16 cellular contexts compared by ENCODE assay signal in genomic region chr10:124425227-124425962, GRCh38. TPM values are rescaled to one million over a fixed set of nuclear protein-coding genes. Genes with fewer than 3 reads are reported as not detected.
DNase-seq lines count a peak whose midpoint lies in the region; ATAC-seq, FAIRE-seq and TF ChIP-seq lines count a peak whose summit lies in the region.
"Had no signal": no experiment of that assay in that cellular context is flagged by ENCODE, and none has a peak within 500 bp of the region (broad histone marks: within the 10 kb centered on the region; RNA-seq: fewer than 3 reads in every experiment).

No MANE protein-coding gene starts in this region.

- WGBS in pancreas, 2 donors, result 23 to 26% methylated on average over 4 of the region's 4 CpGs
- WGBS in transverse colon (ENCODE audit: low coverage in 1 of 2), 2 donors, result 54 to 59% methylated on average over 4 of the region's 4 CpGs

- TF ChIP-seq EP300 in transverse colon (IDR thresholded peaks at IDR 0.05; ENCODE audit: low read depth), result no peak

- H3K27ac ChIP-seq in Peyer's patch (peak overlapping the region in 2 of 4 donors; percentile 48 to 79), pancreas (no peak overlapping the region), transverse colon (no peak overlapping the region)
- H3K27ac ChIP-seq: A549, C4-2B had no signal

- DNase-seq in Peyer's patch, result peak in 2 of 3 donors; percentile 12 to 55
- peak; percentile 72 for DNase-seq in left lobe of liver (ENCODE audit: low spot score)
- DNase-seq in pancreas, result no peak
- DNase-seq in posterior vena cava (ENCODE audit: low spot score), result no peak
- no peak for DNase-seq in transverse colon
- no peak for DNase-seq in T-helper 9 cell
- DNase-seq: BE2C; CD8-positive, alpha-beta T cell; COR-L47 had no signal

- in situ Hi-C loops in transverse colon (cut with MboI; ENCODE audit: low pct_ligation_motif_present in 1 of 4, low pct_unique_long_range_greater_than_20kb in 1 of 4, low sequenced_read_pairs in 3 of 4), result no loop called here

- TF ChIP-seq POLR2A in Peyer's patch (IDR thresholded peaks at IDR 0.05) (no peak), transverse colon (IDR thresholded peaks at IDR 0.05) (no peak)

- ATAC-seq in left lobe of liver, result peak; percentile 65
- ATAC-seq in pancreas, result no peak
- ATAC-seq in HG03139 (IDR thresholded peaks at IDR 0.05; ENCODE audit: unreplicated experiment), result no peak
- ATAC-seq: A549; CD8-positive, alpha-beta T cell had no signal

- no peak overlapping the region for H3K4me3 ChIP-seq in Peyer's patch
- no peak overlapping the region for H3K4me3 ChIP-seq in pancreas
- H3K4me3 ChIP-seq in transverse colon, result no peak overlapping the region
- H3K4me3 ChIP-seq: A549, HAP-1 had no signal

- H3K4me1 ChIP-seq in Peyer's patch, result peaks cover 0 to 32% (median 0%) of the 10 kb centered on the region in 4 donors
- H3K4me1 ChIP-seq in pancreas, result peaks cover 0 to 7% (median 4%) of the 10 kb centered on the region in 3 donors
- H3K4me1 ChIP-seq in transverse colon, result peaks cover 0 to 9% (median 4%) of the 10 kb centered on the region in 4 donors
- H3K4me1 ChIP-seq: A549, BE2C had no signal

- FAIRE-seq in pancreas (lab: Jason Lieb, UNC), result peak; percentile 63
- FAIRE-seq: A549, H1, HTR-8/SVneo had no signal

- H3K9me3 ChIP-seq in Peyer's patch (no peaks in the 10 kb centered on the region), pancreas (no peaks in the 10 kb centered on the region), transverse colon (no peaks in the 10 kb centered on the region)
- H3K9me3 ChIP-seq: A549, BE2C, HAP-1 had no signal

- H3K27me3 ChIP-seq in Peyer's patch (no peaks in the 10 kb centered on the region), pancreas (peaks cover 0 to 5% (median 0%) of the 10 kb centered on the region in 4 donors), transverse colon (peaks cover 25% of the 10 kb centered on the region)
- H3K27me3 ChIP-seq: BE2C had no signal

- H3K36me3 ChIP-seq in Peyer's patch, result no peaks in the 10 kb centered on the region
- H3K36me3 ChIP-seq in pancreas, result no peaks in the 10 kb centered on the region
- H3K36me3 ChIP-seq in transverse colon, result no peaks in the 10 kb centered on the region
- H3K36me3 ChIP-seq: BE2C, HAP-1 had no signal

- intact Hi-C loops in pancreas (cut with DNase I) (no loop called here), posterior vena cava (cut with DNase I) (no loop called here), transverse colon (cut with DNase I; ENCODE audit: low total_unique reads) (no loop called here)

- TF ChIP-seq CTCF in Peyer's patch (IDR thresholded peaks at IDR 0.05) (no peak), pancreas (IDR thresholded peaks at IDR 0.05) (no peak), transverse colon (IDR thresholded peaks at IDR 0.05) (no peak)

RNA-seq across cellular contexts. Expression of gene OAT, which starts 6.7 kb away (rescaled TPM):
- total RNA-seq in Peyer's patch, result 1,000 to 10,000 TPM in 1 of 4 donors, 100 to 1,000 TPM in 3; 155 to 1,170 (median 625) TPM
- total RNA-seq in left lobe of liver, result 42.7 TPM
- total RNA-seq in pancreas, result 10 to 100 TPM; 11.9 to 24.2 (median 20.5) TPM
- 10 to 100 TPM in 1 of 2 donors, 1 to 10 TPM in 1; 9.9 to 35.5 TPM for polyA plus RNA-seq in pancreas
- 100 to 1,000 TPM in 1 of 2 donors, 10 to 100 TPM in 1; 89.5 to 113 TPM for total RNA-seq in posterior vena cava
- 10 to 100 TPM; 22.1 to 89.3 (median 60.9) TPM for total RNA-seq in transverse colon

RNA-seq across cellular contexts. Expression of gene NKX1-2, which starts 24.4 kb away (rescaled TPM):
- total RNA-seq in Peyer's patch (not detected), left lobe of liver (0.05 TPM), pancreas (not detected), posterior vena cava (not detected), transverse colon (not detected)
- polyA plus RNA-seq in pancreas, result not detected
- total RNA-seq: CD8-positive, alpha-beta T cell had no signal
- polyA plus RNA-seq: AG04450 had no signal

RNA-seq across cellular contexts. Expression of gene LHPP, which starts 36.2 kb away (rescaled TPM):
- 10 to 100 TPM; 34.2 to 76.7 (median 38.2) TPM for total RNA-seq in Peyer's patch
- 52.0 TPM for total RNA-seq in left lobe of liver
- 1 to 10 TPM; 5.3 to 8.1 (median 6.9) TPM for total RNA-seq in pancreas
- 10 to 100 TPM in 1 of 2 donors, 1 to 10 TPM in 1; 9.0 to 10.8 TPM for polyA plus RNA-seq in pancreas
- total RNA-seq in posterior vena cava, result 10 to 100 TPM; 11.9 to 13.0 TPM
- 100 to 1,000 TPM in 1 of 4 donors, 10 to 100 TPM in 3; 20.3 to 116 (median 22.4) TPM for total RNA-seq in transverse colon

Comparison
In these comparisons a context has a peak if more than half of its experiments do, and no peak if none do; other contexts are left out.
1. DNase-seq: peak in Peyer's patch (2 of 3) and left lobe of liver (single experiment); none in pancreas (0 of 6), posterior vena cava (single experiment), transverse colon (single experiment) and T-helper 9 cell (single experiment).